ENCODE assay signal across 1 cellular context in the genomic region with DNA sequence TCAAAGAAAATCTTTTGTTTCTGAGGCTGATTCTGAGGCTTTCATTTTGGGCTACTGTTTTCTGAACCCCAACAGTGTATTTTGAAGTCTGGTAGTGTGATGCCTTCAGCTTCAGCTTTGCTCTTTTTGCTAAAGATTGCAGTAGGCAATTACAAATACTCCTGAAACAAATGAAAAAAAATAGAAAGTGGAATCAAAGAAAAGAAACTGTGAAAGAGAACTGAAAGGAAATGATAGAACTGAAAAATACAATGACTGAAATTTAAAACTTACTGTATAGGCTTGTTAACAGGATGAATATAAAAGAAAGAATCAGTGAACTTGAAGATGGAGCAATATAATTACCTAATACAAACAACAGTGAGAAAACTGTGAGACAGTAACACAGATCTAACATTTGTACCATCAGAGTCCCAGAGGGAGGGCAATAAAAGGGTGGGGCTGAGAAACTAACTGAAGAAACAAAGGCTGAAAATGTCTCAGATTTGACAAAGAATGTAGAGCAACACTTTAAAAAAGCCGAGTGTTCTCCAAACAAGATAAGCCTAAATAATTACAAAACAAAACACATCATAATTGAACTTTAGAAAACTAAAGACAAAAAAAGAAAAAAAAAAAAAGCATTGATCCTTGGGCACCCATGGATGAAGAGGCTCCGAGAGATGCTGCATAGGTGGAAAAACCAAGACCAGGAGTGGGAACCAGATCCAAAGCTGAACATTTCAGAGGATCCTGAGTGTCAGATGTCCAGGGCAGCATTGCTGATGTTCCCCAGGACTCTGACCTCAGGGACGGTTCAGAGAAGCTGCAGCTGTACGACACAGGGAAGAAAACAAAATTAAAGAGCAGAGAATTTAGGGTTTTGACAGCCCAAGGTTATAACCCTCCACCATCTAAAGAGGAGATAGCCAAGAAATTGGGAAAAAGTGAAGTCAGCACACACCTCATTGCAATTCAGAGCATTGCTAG.
TF ChIP-seq lines count a peak whose summit lies in the region.

No MANE protein-coding gene starts in this region.

TF ChIP-seq in GM12878, 131 proteins besides CTCF, POLR2A, EP300 and RAD21:
- TF ChIP-seq, protein P1, sequence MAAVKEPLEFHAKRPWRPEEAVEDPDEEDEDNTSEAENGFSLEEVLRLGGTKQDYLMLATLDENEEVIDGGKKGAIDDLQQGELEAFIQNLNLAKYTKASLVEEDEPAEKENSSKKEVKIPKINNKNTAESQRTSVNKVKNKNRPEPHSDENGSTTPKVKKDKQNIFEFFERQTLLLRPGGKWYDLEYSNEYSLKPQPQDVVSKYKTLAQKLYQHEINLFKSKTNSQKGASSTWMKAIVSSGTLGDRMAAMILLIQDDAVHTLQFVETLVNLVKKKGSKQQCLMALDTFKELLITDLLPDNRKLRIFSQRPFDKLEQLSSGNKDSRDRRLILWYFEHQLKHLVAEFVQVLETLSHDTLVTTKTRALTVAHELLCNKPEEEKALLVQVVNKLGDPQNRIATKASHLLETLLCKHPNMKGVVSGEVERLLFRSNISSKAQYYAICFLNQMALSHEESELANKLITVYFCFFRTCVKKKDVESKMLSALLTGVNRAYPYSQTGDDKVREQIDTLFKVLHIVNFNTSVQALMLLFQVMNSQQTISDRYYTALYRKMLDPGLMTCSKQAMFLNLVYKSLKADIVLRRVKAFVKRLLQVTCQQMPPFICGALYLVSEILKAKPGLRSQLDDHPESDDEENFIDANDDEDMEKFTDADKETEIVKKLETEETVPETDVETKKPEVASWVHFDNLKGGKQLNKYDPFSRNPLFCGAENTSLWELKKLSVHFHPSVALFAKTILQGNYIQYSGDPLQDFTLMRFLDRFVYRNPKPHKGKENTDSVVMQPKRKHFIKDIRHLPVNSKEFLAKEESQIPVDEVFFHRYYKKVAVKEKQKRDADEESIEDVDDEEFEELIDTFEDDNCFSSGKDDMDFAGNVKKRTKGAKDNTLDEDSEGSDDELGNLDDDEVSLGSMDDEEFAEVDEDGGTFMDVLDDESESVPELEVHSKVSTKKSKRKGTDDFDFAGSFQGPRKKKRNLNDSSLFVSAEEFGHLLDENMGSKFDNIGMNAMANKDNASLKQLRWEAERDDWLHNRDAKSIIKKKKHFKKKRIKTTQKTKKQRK (IDR thresholded peaks at IDR 0.05; ENCODE audit: low read depth, low read length) = no peak
- TF ChIP-seq SREBF1 (IDR thresholded peaks at IDR 0.05; ENCODE audit: low read length) (no peak), MYB (IDR thresholded peaks at IDR 0.05; ENCODE audit: borderline replicate concordance, low read depth, low read length) (no peak), CBX3 (IDR thresholded peaks at IDR 0.05; ENCODE audit: borderline replicate concordance, low read depth) (no peak), SIN3A (IDR thresholded peaks at IDR 0.05; ENCODE audit: low read depth, low read length) (no peak), NFXL1 (IDR thresholded peaks at IDR 0.05; ENCODE audit: borderline replicate concordance) (no peak), MEF2B (IDR thresholded peaks at IDR 0.05; ENCODE audit: partially characterized antibody, poor library complexity, severe bottlenecking) (no peak), ATF7 (IDR thresholded peaks at IDR 0.05; ENCODE audit: low read depth) (peak; percentile 57), NFIC (IDR thresholded peaks at IDR 0.05; ENCODE audit: low read depth, low read length) (peak; percentile 74), FOXK2 (IDR thresholded peaks at IDR 0.05) (no peak), ZSCAN29 (IDR thresholded peaks at IDR 0.05) (no peak), MTA2 (IDR thresholded peaks at IDR 0.05; ENCODE audit: low read depth) (peak; percentile 65; the same call in 1 of the 2 replicates), ZNF384 (IDR thresholded peaks at IDR 0.05; ENCODE audit: borderline replicate concordance, low read depth, low read length) (peak; percentile 14; the same call in 1 of the 2 replicates), SMARCA5 (IDR thresholded peaks at IDR 0.05) (no peak), EED (IDR thresholded peaks at IDR 0.05; ENCODE audit: low read depth) (0 out of 2 replicates have a peak, but pooled peaks have one; percentile 24), RBBP5 (conservative IDR thresholded peaks at IDR 0.05) (no peak), PAX5 (IDR thresholded peaks at IDR 0.05; ENCODE audit: borderline replicate concordance, low read depth, low read length) (no peak), HDGF (IDR thresholded peaks at IDR 0.05) (no peak), LARP7 (IDR thresholded peaks at IDR 0.05) (no peak), NFYA (IDR thresholded peaks at IDR 0.05; ENCODE audit: borderline replicate concordance, low read depth, low read length) (no peak), PML (IDR thresholded peaks at IDR 0.05; ENCODE audit: low read length) (no peak), IKZF1 (conservative IDR thresholded peaks at IDR 0.05) (no peak), RUNX3 (IDR thresholded peaks at IDR 0.05; ENCODE audit: low read length) (peak; percentile 15; the same call in 1 of the 2 replicates), TARDBP (IDR thresholded peaks at IDR 0.05; ENCODE audit: borderline replicate concordance) (no peak), JUND (IDR thresholded peaks at IDR 0.05; ENCODE audit: low read depth, low read length) (no peak), HDAC2 (IDR thresholded peaks at IDR 0.05) (no peak)
- TF ChIP-seq, protein P2, sequence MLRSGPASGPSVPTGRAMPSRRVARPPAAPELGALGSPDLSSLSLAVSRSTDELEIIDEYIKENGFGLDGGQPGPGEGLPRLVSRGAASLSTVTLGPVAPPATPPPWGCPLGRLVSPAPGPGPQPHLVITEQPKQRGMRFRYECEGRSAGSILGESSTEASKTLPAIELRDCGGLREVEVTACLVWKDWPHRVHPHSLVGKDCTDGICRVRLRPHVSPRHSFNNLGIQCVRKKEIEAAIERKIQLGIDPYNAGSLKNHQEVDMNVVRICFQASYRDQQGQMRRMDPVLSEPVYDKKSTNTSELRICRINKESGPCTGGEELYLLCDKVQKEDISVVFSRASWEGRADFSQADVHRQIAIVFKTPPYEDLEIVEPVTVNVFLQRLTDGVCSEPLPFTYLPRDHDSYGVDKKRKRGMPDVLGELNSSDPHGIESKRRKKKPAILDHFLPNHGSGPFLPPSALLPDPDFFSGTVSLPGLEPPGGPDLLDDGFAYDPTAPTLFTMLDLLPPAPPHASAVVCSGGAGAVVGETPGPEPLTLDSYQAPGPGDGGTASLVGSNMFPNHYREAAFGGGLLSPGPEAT (IDR thresholded peaks at IDR 0.05; ENCODE audit: low read depth) = peak; percentile 52; the same call in 1 of the 2 replicates
- TF ChIP-seq, protein P3, sequence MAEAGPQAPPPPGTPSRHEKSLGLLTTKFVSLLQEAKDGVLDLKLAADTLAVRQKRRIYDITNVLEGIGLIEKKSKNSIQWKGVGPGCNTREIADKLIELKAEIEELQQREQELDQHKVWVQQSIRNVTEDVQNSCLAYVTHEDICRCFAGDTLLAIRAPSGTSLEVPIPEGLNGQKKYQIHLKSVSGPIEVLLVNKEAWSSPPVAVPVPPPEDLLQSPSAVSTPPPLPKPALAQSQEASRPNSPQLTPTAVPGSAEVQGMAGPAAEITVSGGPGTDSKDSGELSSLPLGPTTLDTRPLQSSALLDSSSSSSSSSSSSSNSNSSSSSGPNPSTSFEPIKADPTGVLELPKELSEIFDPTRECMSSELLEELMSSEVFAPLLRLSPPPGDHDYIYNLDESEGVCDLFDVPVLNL (IDR thresholded peaks at IDR 0.05; ENCODE audit: low read depth, low read length) = no peak
- TF ChIP-seq, protein P4, sequence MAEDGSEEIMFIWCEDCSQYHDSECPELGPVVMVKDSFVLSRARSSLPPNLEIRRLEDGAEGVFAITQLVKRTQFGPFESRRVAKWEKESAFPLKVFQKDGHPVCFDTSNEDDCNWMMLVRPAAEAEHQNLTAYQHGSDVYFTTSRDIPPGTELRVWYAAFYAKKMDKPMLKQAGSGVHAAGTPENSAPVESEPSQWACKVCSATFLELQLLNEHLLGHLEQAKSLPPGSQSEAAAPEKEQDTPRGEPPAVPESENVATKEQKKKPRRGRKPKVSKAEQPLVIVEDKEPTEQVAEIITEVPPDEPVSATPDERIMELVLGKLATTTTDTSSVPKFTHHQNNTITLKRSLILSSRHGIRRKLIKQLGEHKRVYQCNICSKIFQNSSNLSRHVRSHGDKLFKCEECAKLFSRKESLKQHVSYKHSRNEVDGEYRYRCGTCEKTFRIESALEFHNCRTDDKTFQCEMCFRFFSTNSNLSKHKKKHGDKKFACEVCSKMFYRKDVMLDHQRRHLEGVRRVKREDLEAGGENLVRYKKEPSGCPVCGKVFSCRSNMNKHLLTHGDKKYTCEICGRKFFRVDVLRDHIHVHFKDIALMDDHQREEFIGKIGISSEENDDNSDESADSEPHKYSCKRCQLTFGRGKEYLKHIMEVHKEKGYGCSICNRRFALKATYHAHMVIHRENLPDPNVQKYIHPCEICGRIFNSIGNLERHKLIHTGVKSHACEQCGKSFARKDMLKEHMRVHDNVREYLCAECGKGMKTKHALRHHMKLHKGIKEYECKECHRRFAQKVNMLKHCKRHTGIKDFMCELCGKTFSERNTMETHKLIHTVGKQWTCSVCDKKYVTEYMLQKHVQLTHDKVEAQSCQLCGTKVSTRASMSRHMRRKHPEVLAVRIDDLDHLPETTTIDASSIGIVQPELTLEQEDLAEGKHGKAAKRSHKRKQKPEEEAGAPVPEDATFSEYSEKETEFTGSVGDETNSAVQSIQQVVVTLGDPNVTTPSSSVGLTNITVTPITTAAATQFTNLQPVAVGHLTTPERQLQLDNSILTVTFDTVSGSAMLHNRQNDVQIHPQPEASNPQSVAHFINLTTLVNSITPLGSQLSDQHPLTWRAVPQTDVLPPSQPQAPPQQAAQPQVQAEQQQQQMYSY (CRISPR knock-in tag; IDR thresholded peaks at IDR 0.05) = no peak
- TF ChIP-seq, protein P5, sequence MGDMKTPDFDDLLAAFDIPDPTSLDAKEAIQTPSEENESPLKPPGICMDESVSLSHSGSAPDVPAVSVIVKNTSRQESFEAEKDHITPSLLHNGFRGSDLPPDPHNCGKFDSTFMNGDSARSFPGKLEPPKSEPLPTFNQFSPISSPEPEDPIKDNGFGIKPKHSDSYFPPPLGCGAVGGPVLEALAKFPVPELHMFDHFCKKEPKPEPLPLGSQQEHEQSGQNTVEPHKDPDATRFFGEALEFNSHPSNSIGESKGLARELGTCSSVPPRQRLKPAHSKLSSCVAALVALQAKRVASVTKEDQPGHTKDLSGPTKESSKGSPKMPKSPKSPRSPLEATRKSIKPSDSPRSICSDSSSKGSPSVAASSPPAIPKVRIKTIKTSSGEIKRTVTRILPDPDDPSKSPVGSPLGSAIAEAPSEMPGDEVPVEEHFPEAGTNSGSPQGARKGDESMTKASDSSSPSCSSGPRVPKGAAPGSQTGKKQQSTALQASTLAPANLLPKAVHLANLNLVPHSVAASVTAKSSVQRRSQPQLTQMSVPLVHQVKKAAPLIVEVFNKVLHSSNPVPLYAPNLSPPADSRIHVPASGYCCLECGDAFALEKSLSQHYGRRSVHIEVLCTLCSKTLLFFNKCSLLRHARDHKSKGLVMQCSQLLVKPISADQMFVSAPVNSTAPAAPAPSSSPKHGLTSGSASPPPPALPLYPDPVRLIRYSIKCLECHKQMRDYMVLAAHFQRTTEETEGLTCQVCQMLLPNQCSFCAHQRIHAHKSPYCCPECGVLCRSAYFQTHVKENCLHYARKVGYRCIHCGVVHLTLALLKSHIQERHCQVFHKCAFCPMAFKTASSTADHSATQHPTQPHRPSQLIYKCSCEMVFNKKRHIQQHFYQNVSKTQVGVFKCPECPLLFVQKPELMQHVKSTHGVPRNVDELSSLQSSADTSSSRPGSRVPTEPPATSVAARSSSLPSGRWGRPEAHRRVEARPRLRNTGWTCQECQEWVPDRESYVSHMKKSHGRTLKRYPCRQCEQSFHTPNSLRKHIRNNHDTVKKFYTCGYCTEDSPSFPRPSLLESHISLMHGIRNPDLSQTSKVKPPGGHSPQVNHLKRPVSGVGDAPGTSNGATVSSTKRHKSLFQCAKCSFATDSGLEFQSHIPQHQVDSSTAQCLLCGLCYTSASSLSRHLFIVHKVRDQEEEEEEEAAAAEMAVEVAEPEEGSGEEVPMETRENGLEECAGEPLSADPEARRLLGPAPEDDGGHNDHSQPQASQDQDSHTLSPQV (IDR thresholded peaks at IDR 0.05) = no peak
- TF ChIP-seq, protein P6, sequence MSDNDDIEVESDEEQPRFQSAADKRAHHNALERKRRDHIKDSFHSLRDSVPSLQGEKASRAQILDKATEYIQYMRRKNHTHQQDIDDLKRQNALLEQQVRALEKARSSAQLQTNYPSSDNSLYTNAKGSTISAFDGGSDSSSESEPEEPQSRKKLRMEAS (IDR thresholded peaks at IDR 0.05; ENCODE audit: low read depth, low read length) = no peak
